ENCODE assay signal across 14 cellular contexts in the genomic region with DNA sequence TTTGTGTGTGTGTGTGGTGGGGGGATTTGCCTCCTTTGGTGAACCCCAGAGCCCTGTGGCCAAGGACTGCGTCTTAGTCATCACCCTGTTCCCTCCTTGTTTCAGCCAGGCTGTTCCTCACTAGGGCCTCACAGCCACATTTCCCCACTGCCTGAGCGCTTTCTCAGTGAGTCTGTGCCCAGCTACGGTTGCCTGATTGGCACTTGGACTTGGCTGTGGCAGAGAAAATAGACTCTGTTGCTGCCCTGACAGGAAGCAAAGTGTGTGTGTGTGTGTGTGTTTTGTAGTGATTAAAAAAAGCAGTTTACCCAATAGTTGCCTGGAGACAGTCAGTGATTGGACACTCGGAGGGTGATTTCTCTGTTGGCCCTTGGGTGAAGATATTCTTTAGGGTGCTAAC.
DNase-seq lines count a peak whose midpoint lies in the region; ATAC-seq and TF ChIP-seq lines count a peak whose summit lies in the region.
"Had no signal": no experiment of that assay in that cellular context is flagged by ENCODE, and none has a peak within 500 bp of the region (broad histone marks: within the 10 kb centered on the region; RNA-seq: fewer than 3 reads in every experiment).

No MANE protein-coding gene starts in this region.

- intact Hi-C loops in cardiac septum (cut with DNase I): no loop called here

- ATAC-seq in HG02981 (IDR thresholded peaks at IDR 0.05; ENCODE audit: unreplicated experiment): no peak
- no peak for ATAC-seq in HG03442 (IDR thresholded peaks at IDR 0.05; ENCODE audit: unreplicated experiment)
- ATAC-seq: activated CD8-positive, alpha-beta T cell treated with anti-CD3 and anti-CD28 coated beads for 36 hours had no signal

- DNase-seq in Daoy (ENCODE audit: low read depth) (peak; percentile 62), cardiac septum (ENCODE audit: low spot score) (peak; percentile 78), pons (ENCODE audit: low spot score) (peak; percentile 77), mesenteric fat pad (ENCODE audit: low spot score) (no peak), GM20000 (ENCODE audit: low spot score) (no peak)
- DNase-seq: activated CD8-positive, alpha-beta T cell treated with anti-CD3 and anti-CD28 coated beads for 36 hours; activated naive CD8-positive, alpha-beta T cell treated with anti-CD3 and anti-CD28 coated beads for 36 hours; mesendoderm; MM.1S; NK-92 treated with Interleukin-12 subunit alpha and Interleukin-12 subunit beta, amount 100 ng/mL, for 24 hours had no signal

- H3K27ac ChIP-seq in VCaP: peak overlapping the region; percentile 75
- H3K27ac ChIP-seq: esophagus muscularis mucosa had no signal

- TF ChIP-seq CTCF in VCaP (conservative IDR thresholded peaks at IDR 0.05): no peak
- no peak for TF ChIP-seq CTCF in GM20000 (IDR thresholded peaks at IDR 0.05; ENCODE audit: extremely low read depth, missing control alignments)

Comparison
In these comparisons a context has a peak if more than half of its experiments do, and no peak if none do; other contexts are left out.
1. DNase-seq: peak in Daoy (single experiment), cardiac septum (single experiment) and pons (single experiment); none in mesenteric fat pad (single experiment) and GM20000 (single experiment).